8 cellular contexts compared by ENCODE assay signal in the genomic region with DNA sequence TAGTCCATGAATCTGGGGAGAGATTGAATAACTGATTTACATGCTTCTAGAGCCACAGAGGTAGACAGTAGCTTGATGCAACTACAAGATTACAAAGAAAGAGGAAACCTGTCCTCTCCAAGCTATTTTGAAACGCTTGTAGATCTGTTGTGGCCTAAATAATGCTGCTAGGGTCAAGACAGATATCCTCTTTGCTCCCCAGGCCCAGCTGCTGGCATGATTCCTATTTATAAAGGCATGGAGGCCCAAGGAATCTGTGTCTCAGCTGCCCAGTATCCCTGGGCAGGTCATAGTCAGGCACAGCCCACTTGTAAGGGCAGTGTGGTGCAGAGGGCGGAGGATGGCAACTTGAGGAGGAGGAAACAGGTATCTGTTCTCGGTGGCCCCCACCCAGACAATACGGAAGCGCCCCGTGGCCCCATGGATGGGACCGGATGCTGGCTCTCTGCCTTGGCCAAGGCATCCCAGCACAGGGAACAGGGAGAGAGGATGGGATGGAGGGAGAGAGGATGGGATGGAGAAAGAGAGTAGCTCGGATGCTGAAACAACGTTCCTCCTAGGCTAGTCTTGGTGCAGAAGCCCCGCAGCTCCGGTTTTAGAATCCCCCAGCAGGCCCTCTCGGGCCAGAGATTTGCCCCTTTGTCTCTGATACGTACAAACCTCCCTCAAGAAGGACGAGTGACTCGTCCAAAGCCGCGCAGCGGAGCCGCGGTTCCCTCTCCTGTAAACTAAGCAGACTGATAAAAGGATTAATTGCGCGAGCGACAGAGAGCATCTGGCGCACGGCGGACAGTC. TPM values are rescaled to one million over a fixed set of nuclear protein-coding genes. Genes with fewer than 3 reads are reported as not detected.
DNase-seq lines count a peak whose midpoint lies in the region; ATAC-seq and TF ChIP-seq lines count a peak whose summit lies in the region.

No MANE protein-coding gene starts in this region.

- peak overlapping the region; percentile 88 for H3K4me3 ChIP-seq in epithelial cell of esophagus (ENCODE audit: low read length)

- peak overlapping the region; percentile 84 for H3K4me3 Mint-ChIP-seq in activated CD4-positive, alpha-beta T cell treated with anti-CD3 and anti-CD28 coated beads, Interleukin-2, amount 10 ng/mL, durations not matched to agents 7 days and 5 days
- H3K4me3 Mint-ChIP-seq in naive B cell: peak overlapping the region; percentile 89 to 100 (median 99)

- peaks cover 25% of the 10 kb centered on the region for H3K4me1 Mint-ChIP-seq in activated CD4-positive, alpha-beta T cell treated with anti-CD3 and anti-CD28 coated beads, Interleukin-2, amount 10 ng/mL, durations not matched to agents 7 days and 5 days
- H3K4me1 Mint-ChIP-seq in naive B cell: peaks cover 36 to 57% (median 55%) of the 10 kb centered on the region in 3 donors

- POLR2A ChIA-PET in activated CD4-positive, alpha-beta T cell treated with anti-CD3 and anti-CD28 coated beads, Interleukin-2, amount 10 ng/mL, durations not matched to agents 7 days and 5 days (lab: Charles Lee): no interaction called here

- peak; percentile 23 for ATAC-seq in GM19463 (IDR thresholded peaks at IDR 0.05; ENCODE audit: unreplicated experiment)
- ATAC-seq in HG03565 (IDR thresholded peaks at IDR 0.05; ENCODE audit: unreplicated experiment): peak; percentile 20
- peak; percentile 41 to 46 for ATAC-seq in naive B cell (ENCODE audit: low read depth in 2 of 2)

- peaks cover 2% of the 10 kb centered on the region for H3K36me3 Mint-ChIP-seq in activated CD4-positive, alpha-beta T cell treated with anti-CD3 and anti-CD28 coated beads, Interleukin-2, amount 10 ng/mL, durations not matched to agents 7 days and 5 days (ENCODE audit: low read depth)
- peaks cover 0 to 9% of the 10 kb centered on the region in 2 donors for H3K36me3 Mint-ChIP-seq in naive B cell

- H3K27ac Mint-ChIP-seq in activated CD4-positive, alpha-beta T cell treated with anti-CD3 and anti-CD28 coated beads, Interleukin-2, amount 10 ng/mL, durations not matched to agents 7 days and 5 days: peak overlapping the region; percentile 93
- H3K27ac Mint-ChIP-seq in naive B cell: peak overlapping the region; percentile 96 to 99 (median 99)

- DNase-seq in COLO668 (lab: John Stamatoyannopoulos, UW; ENCODE audit: unreplicated experiment): peak; percentile 55
- peak; percentile 26 for DNase-seq in activated CD4-positive, alpha-beta T cell treated with anti-CD3 and anti-CD28 coated beads, Interleukin-2, amount 10 ng/mL, durations not matched to agents 7 days and 5 days
- no peak for DNase-seq in epithelial cell of esophagus (ENCODE audit: low read depth)
- DNase-seq in naive B cell: peak; percentile 62
- DNase-seq in ureter (ENCODE audit: low spot score): peak; percentile 47
- DNase-seq in NCI-H446 (lab: John Stamatoyannopoulos, UW): no peak

- peaks cover 3% of the 10 kb centered on the region for H3K27me3 Mint-ChIP-seq in activated CD4-positive, alpha-beta T cell treated with anti-CD3 and anti-CD28 coated beads, Interleukin-2, amount 10 ng/mL, durations not matched to agents 7 days and 5 days
- no peaks in the 10 kb centered on the region for H3K27me3 Mint-ChIP-seq in naive B cell

- TF ChIP-seq CTCF in epithelial cell of esophagus (IDR thresholded peaks at IDR 0.05; ENCODE audit: insufficient read depth, low read depth, low read length, missing control alignments): no peak

- CTCF ChIA-PET in activated CD4-positive, alpha-beta T cell treated with anti-CD3 and anti-CD28 coated beads, Interleukin-2, amount 10 ng/mL, durations not matched to agents 7 days and 5 days (lab: Charles Lee): interaction anchor here (1.3 to 2.1 kb wide), 2 partner anchors 8 to 50 kb away, joined by 3 to 5 read pairs; no protein-coding TSS in a partner anchor

- H3K9me3 Mint-ChIP-seq in activated CD4-positive, alpha-beta T cell treated with anti-CD3 and anti-CD28 coated beads, Interleukin-2, amount 10 ng/mL, durations not matched to agents 7 days and 5 days: no peaks in the 10 kb centered on the region
- peaks cover 0 to 5% (median 3%) of the 10 kb centered on the region in 7 donors for H3K9me3 Mint-ChIP-seq in naive B cell

RNA-seq across cellular contexts. Expression of a gene that starts 0.8 kb away (rescaled TPM):
- total RNA-seq in activated CD4-positive, alpha-beta T cell treated with anti-CD3 and anti-CD28 coated beads, Interleukin-2, amount 10 ng/mL, durations not matched to agents 7 days and 5 days: 10 to 100 TPM; 12.2 TPM
- polyA plus RNA-seq in naive B cell (ENCODE audit: low read depth in 6 of 6): 10 to 100 TPM; 57.8 to 83.2 (median 71.3) TPM
- 28.3 TPM for total RNA-seq in ureter

RNA-seq across cellular contexts. Expression of a gene that starts 50.5 kb away (rescaled TPM):
- total RNA-seq in activated CD4-positive, alpha-beta T cell treated with anti-CD3 and anti-CD28 coated beads, Interleukin-2, amount 10 ng/mL, durations not matched to agents 7 days and 5 days: 10 to 100 TPM; 47.6 to 63.4 TPM
- 100 to 1,000 TPM; 129 to 288 (median 195) TPM for polyA plus RNA-seq in naive B cell (ENCODE audit: low read depth in 6 of 6)
- total RNA-seq in ureter: 100 TPM

Comparison
In these comparisons a context has a peak if more than half of its experiments do, and no peak if none do; other contexts are left out.
1. DNase-seq: peak in COLO668 (single experiment), activated CD4-positive, alpha-beta T cell treated with anti-CD3 and anti-CD28 coated beads, Interleukin-2, amount 10 ng/mL, durations not matched to agents 7 days and 5 days (single experiment), naive B cell (single experiment) and ureter (single experiment); none in epithelial cell of esophagus (single experiment) and NCI-H446 (0 of 2).
2. Peak in every context shown above with its lines, with median percentiles within 50 percentile points of each other: ATAC-seq.